1 cellular context compared by ENCODE assay signal in genomic region chr2:152344561-152345195, GRCh38.
A peak's percentile ranks its signal among the peaks of the same experiment; 100 is the strongest.
TF ChIP-seq lines count a peak whose summit lies in the region.

No MANE protein-coding gene starts in this region.

TF ChIP-seq in HepG2, 621 proteins besides CTCF, POLR2A, EP300 and RAD21 (continued from another document and continues in another):
- TF ChIP-seq ZNF512B (CRISPR knock-in tag; IDR thresholded peaks at IDR 0.05; ENCODE audit: borderline replicate concordance) (no peak), HDAC2 (CRISPR knock-in tag; IDR thresholded peaks at IDR 0.05) (peak; percentile 89), ZNF501 (CRISPR knock-in tag; IDR thresholded peaks at IDR 0.05) (no peak), CREB1 (IDR thresholded peaks at IDR 0.05) (no peak), CREB1 (CRISPR knock-in tag; IDR thresholded peaks at IDR 0.05) (peak; percentile 86), RXRB (CRISPR knock-in tag; IDR thresholded peaks at IDR 0.05; ENCODE audit: borderline replicate concordance) (peak; percentile 73), ONECUT2 (CRISPR knock-in tag; IDR thresholded peaks at IDR 0.05) (peak; percentile 99), JDP2 (CRISPR knock-in tag; IDR thresholded peaks at IDR 0.05; ENCODE audit: borderline replicate concordance) (no peak), GFI1 (CRISPR knock-in tag; IDR thresholded peaks at IDR 0.05; ENCODE audit: borderline replicate concordance) (no peak), DPF2 (CRISPR knock-in tag; IDR thresholded peaks at IDR 0.05; ENCODE audit: borderline replicate concordance, low read depth) (peak; percentile 54; the same call in 1 of the 2 replicates), TBP (CRISPR knock-in tag; IDR thresholded peaks at IDR 0.05) (no peak), CEBPB (IDR thresholded peaks at IDR 0.05; ENCODE audit: borderline replicate concordance, low read depth, low read length) (peak; percentile 77; the same call in 1 of the 2 replicates), HOMEZ (CRISPR knock-in tag; IDR thresholded peaks at IDR 0.05; ENCODE audit: low read depth) (peak; percentile 38; the same call in 1 of the 2 replicates), NFIC (IDR thresholded peaks at IDR 0.05; ENCODE audit: low read length) (peak; percentile 98), NCOA2 (CRISPR knock-in tag; IDR thresholded peaks at IDR 0.05) (peak; percentile 95), ZNF710 (CRISPR knock-in tag; IDR thresholded peaks at IDR 0.05; ENCODE audit: borderline replicate concordance) (no peak), ZBTB46 (CRISPR knock-in tag; IDR thresholded peaks at IDR 0.05; ENCODE audit: borderline replicate concordance) (no peak), FOSL2 (CRISPR knock-in tag; IDR thresholded peaks at IDR 0.05) (peak; percentile 79; the same call in 1 of the 2 replicates), SOX6 (IDR thresholded peaks at IDR 0.05) (no peak), SOX6 (CRISPR knock-in tag; IDR thresholded peaks at IDR 0.05) (peak; percentile 98), TBX2 (CRISPR knock-in tag; IDR thresholded peaks at IDR 0.05; ENCODE audit: borderline replicate concordance) (peak; percentile 69; the same call in 1 of the 2 replicates), ZNF589 (CRISPR knock-in tag; conservative IDR thresholded peaks at IDR 0.05) (0 out of 2 replicates have a peak, but pooled peaks have one; percentile 40), ZNF713 (CRISPR knock-in tag; IDR thresholded peaks at IDR 0.05) (no peak), ATF7-NPFF (CRISPR knock-in tag; IDR thresholded peaks at IDR 0.05; ENCODE audit: low read depth) (no peak), ZNF841 (CRISPR knock-in tag; IDR thresholded peaks at IDR 0.05; ENCODE audit: borderline replicate concordance) (peak; percentile 45; the same call in 1 of the 2 replicates), ZNF280D (CRISPR knock-in tag; IDR thresholded peaks at IDR 0.05) (no peak), ISL2 (CRISPR knock-in tag; IDR thresholded peaks at IDR 0.05) (peak; percentile 99), ZNF7 (CRISPR knock-in tag; IDR thresholded peaks at IDR 0.05) (no peak), ZNF503 (CRISPR knock-in tag; IDR thresholded peaks at IDR 0.05) (peak; percentile 95), FOXP1 (IDR thresholded peaks at IDR 0.05) (peak; percentile 88), FOXP1 (CRISPR knock-in tag; IDR thresholded peaks at IDR 0.05) (peak; percentile 98), ZNF24 (IDR thresholded peaks at IDR 0.05) (peak; percentile 83), TCF12 (IDR thresholded peaks at IDR 0.05) (no peak), TCF12 (CRISPR knock-in tag; IDR thresholded peaks at IDR 0.05) (peak; percentile 86), HNF1B (CRISPR knock-in tag; IDR thresholded peaks at IDR 0.05) (no peak), TIGD3 (CRISPR knock-in tag; IDR thresholded peaks at IDR 0.05; ENCODE audit: borderline replicate concordance) (0 out of 2 replicates have a peak, but pooled peaks have one; percentile 39), SRSF9 (IDR thresholded peaks at IDR 0.05; ENCODE audit: borderline replicate concordance, insufficient read depth, low read depth, low read length, poor library complexity, severe bottlenecking) (no peak), TCF7 (IDR thresholded peaks at IDR 0.05; ENCODE audit: low read depth) (peak; percentile 99), MEF2D (CRISPR knock-in tag; IDR thresholded peaks at IDR 0.05) (0 out of 2 replicates have a peak, but pooled peaks have one; percentile 43), MBD4 (IDR thresholded peaks at IDR 0.05; ENCODE audit: borderline replicate concordance, low read length) (peak; percentile 98), ZBTB34 (CRISPR knock-in tag; IDR thresholded peaks at IDR 0.05) (peak; percentile 45; the same call in 1 of the 2 replicates)
